1 cellular context compared by ENCODE assay signal in the genomic region with DNA sequence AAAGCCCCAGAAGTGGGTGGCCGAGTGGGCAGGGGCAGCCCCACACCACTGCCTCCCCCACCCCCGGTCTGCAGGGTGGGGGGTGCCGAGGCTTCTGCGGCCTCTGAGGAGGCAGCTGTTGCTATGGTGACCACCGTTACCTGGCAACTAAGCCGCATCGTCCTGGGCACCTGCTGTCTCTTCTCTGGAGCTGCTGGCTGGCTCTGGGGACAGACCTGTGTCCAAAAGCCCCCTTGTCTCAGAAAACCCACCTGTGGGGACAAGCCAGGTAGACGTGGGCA.
TF ChIP-seq lines count a peak whose summit lies in the region.

No MANE protein-coding gene starts in this region.

TF ChIP-seq in K562, 482 proteins besides CTCF, POLR2A, EP300 and RAD21 (continued from another document):
- TF ChIP-seq, protein P1, sequence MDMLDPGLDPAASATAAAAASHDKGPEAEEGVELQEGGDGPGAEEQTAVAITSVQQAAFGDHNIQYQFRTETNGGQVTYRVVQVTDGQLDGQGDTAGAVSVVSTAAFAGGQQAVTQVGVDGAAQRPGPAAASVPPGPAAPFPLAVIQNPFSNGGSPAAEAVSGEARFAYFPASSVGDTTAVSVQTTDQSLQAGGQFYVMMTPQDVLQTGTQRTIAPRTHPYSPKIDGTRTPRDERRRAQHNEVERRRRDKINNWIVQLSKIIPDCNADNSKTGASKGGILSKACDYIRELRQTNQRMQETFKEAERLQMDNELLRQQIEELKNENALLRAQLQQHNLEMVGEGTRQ (CRISPR knock-in tag; IDR thresholded peaks at IDR 0.05) = no peak
- no peak for TF ChIP-seq ARHGAP35 (IDR thresholded peaks at IDR 0.05; ENCODE audit: partially characterized antibody)
- TF ChIP-seq ZNF232 (CRISPR knock-in tag; IDR thresholded peaks at IDR 0.05) = no peak
- TF ChIP-seq ERF (CRISPR knock-in tag; IDR thresholded peaks at IDR 0.05) = no peak
- no peak for TF ChIP-seq POLR2B (IDR thresholded peaks at IDR 0.05; ENCODE audit: low read depth, partially characterized antibody)
- TF ChIP-seq, protein P2, sequence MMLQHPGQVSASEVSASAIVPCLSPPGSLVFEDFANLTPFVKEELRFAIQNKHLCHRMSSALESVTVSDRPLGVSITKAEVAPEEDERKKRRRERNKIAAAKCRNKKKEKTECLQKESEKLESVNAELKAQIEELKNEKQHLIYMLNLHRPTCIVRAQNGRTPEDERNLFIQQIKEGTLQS (IDR thresholded peaks at IDR 0.05) = no peak
- TF ChIP-seq, protein P2 (CRISPR knock-in tag; conservative IDR thresholded peaks at IDR 0.05) = no peak
